In genomic region chr12:121858318-121858661, GRCh38 we compare ENCODE assay signal across 15 cellular contexts. TPM values are rescaled to one million over a fixed set of nuclear protein-coding genes. Genes with fewer than 3 reads are reported as not detected.
A peak's percentile ranks its signal among the peaks of the same experiment; 100 is the strongest.
DNase-seq lines count a peak whose midpoint lies in the region; ATAC-seq and TF ChIP-seq lines count a peak whose summit lies in the region.
"Had no signal": no experiment of that assay in that cellular context is flagged by ENCODE, and none has a peak within 500 bp of the region (broad histone marks: within the 10 kb centered on the region; RNA-seq: fewer than 3 reads in every experiment).

No MANE protein-coding gene starts in this region.

- no peak overlapping the region for H2AFZ ChIP-seq in trophoblast cell (ENCODE audit: insufficient read depth, low read length, poor library complexity)

- no peak overlapping the region for H2BK12ac ChIP-seq in trophoblast cell (ENCODE audit: low read length)

- no peak overlapping the region for H4K12ac ChIP-seq in trophoblast cell (ENCODE audit: low read depth, low read length)

- no CpG with 5 or more reads among the region's 10 CpGs for WGBS in trophoblast cell (ENCODE audit: extremely low coverage, insufficient coverage, insufficient read length)

- TF ChIP-seq CTCF in left ventricle myocardium inferior (IDR thresholded peaks at IDR 0.05; ENCODE audit: borderline replicate concordance) = no peak
- TF ChIP-seq CTCF in uterus (IDR thresholded peaks at IDR 0.05) = no peak

- no peaks in the 10 kb centered on the region for H3K79me2 ChIP-seq in trophoblast cell (ENCODE audit: control insufficient read depth, insufficient read depth, low read length, poor library complexity)

- ATAC-seq in Right ventricle myocardium inferior (no peak), esophagus mucosa (no peak), GM18909 (IDR thresholded peaks at IDR 0.05; ENCODE audit: poor library complexity, unreplicated experiment) (no peak)
- ATAC-seq: naive thymus-derived CD4-positive, alpha-beta T cell had no signal

- H3K9ac ChIP-seq in iPS-15b (ENCODE audit: low read depth, low read length) (peak overlapping the region; percentile 37), trophoblast cell (ENCODE audit: low read length) (no peak overlapping the region)

- intact Hi-C loops in left ventricle myocardium inferior (cut with micrococcal nuclease) = no loop called here
- intact Hi-C loops in Right ventricle myocardium inferior (cut with DNase I) = no loop called here
- intact Hi-C loops in uterus (cut with DNase I; ENCODE audit: low total_unique reads) = no loop called here

- no peak overlapping the region for H3K14ac ChIP-seq in trophoblast cell (ENCODE audit: low read length)

- H3K18ac ChIP-seq in trophoblast cell (ENCODE audit: low read length) = no peak overlapping the region

- H3K27ac ChIP-seq in left ventricle myocardium inferior (replicated peaks) = peak overlapping the region; percentile 89
- H3K27ac ChIP-seq in trophoblast cell (ENCODE audit: low read depth, low read length) = no peak overlapping the region
- peak overlapping the region; percentile 93 to 94 for H3K27ac ChIP-seq in uterus

- DNase-seq in left ventricle myocardium inferior (no peak), Right ventricle myocardium inferior (ENCODE audit: missing footprints) (no peak), trophoblast cell (no peak), uterus (no peak), kidney glomerular epithelial cell (lab: John Stamatoyannopoulos, UW) (no peak)
- DNase-seq: activated B cell treated with CpG ODN at 0.5 μM for 24 hours; activated naive CD8-positive, alpha-beta T cell treated with anti-CD3 and anti-CD28 coated beads, Interleukin-2, amount 10 ng/mL, durations not matched to agents 7 days and 5 days; immature natural killer cell; naive thymus-derived CD4-positive, alpha-beta T cell; NCI-H2227 treated with DMSO at 0.1 percent for 48 hours had no signal

- H4K91ac ChIP-seq in trophoblast cell (ENCODE audit: low read depth, low read length) = no peak overlapping the region

- H3K4me3 ChIP-seq in left ventricle myocardium inferior (no peak overlapping the region), iPS-15b (ENCODE audit: low read depth, low read length) (no peak overlapping the region), trophoblast cell (ENCODE audit: low read depth, low read length) (peak overlapping the region; percentile 28), uterus (no peak overlapping the region)

- H2AK5ac ChIP-seq in trophoblast cell (ENCODE audit: low read length) = no peak overlapping the region

- H3K27me3 ChIP-seq in left ventricle myocardium inferior (ENCODE audit: low read depth) (no peaks in the 10 kb centered on the region), iPS-15b (ENCODE audit: control insufficient read depth, insufficient read depth, low read length) (no peaks in the 10 kb centered on the region), trophoblast cell (ENCODE audit: insufficient read depth, low read length) (no peaks in the 10 kb centered on the region), uterus (no peaks in the 10 kb centered on the region)

- H3K9me3 ChIP-seq in left ventricle myocardium inferior (replicated peaks) = no peaks in the 10 kb centered on the region
- no peaks in the 10 kb centered on the region for H3K9me3 ChIP-seq in iPS-15b (ENCODE audit: control insufficient read depth, insufficient read depth, low read length)
- H3K9me3 ChIP-seq in trophoblast cell (ENCODE audit: insufficient read depth, low read depth, low read length) = no peaks in the 10 kb centered on the region
- no peaks in the 10 kb centered on the region for H3K9me3 ChIP-seq in uterus

- no peak overlapping the region for H3K4me2 ChIP-seq in trophoblast cell (ENCODE audit: low read length)

- H2BK5ac ChIP-seq in trophoblast cell (ENCODE audit: low read depth, low read length, poor library complexity) = no peak overlapping the region

- H3K4me1 ChIP-seq in left ventricle myocardium inferior (peaks cover 20% of the 10 kb centered on the region), iPS-15b (ENCODE audit: control insufficient read depth, insufficient read depth, low read length) (peaks cover 11% of the 10 kb centered on the region), trophoblast cell (ENCODE audit: control insufficient read depth in 1 of 2, insufficient read depth in 2 of 2, low read length in 2 of 2) (peaks cover 18 to 20% of the 10 kb centered on the region in 2 experiments), uterus (peaks cover 15 to 18% of the 10 kb centered on the region in 2 donors)

- no peak overlapping the region for H2BK120ac ChIP-seq in trophoblast cell (ENCODE audit: insufficient read depth, low read length, poor library complexity)

- no peak overlapping the region for H3K23ac ChIP-seq in trophoblast cell (ENCODE audit: low read length)

- H3K36me3 ChIP-seq in left ventricle myocardium inferior (no peaks in the 10 kb centered on the region), iPS-15b (ENCODE audit: control insufficient read depth, insufficient read depth, low read length) (no peaks in the 10 kb centered on the region), trophoblast cell (ENCODE audit: control insufficient read depth in 1 of 2, insufficient read depth in 2 of 2, low read length in 2 of 2) (no peaks in the 10 kb centered on the region), uterus (no peaks in the 10 kb centered on the region)

- H3K79me1 ChIP-seq in trophoblast cell (ENCODE audit: low read length) = peaks cover 5% of the 10 kb centered on the region

- no peak overlapping the region for H4K8ac ChIP-seq in trophoblast cell (ENCODE audit: low read depth, low read length)

- no peak for TF ChIP-seq POLR2A in uterus (IDR thresholded peaks at IDR 0.05)

- no peak overlapping the region for H3K4ac ChIP-seq in trophoblast cell (ENCODE audit: low read depth, low read length)

RNA-seq across cellular contexts. Expression of gene HPD, which starts 0.4 kb away (rescaled TPM):
- 1.3 TPM for total RNA-seq in left ventricle myocardium inferior
- total RNA-seq in Right ventricle myocardium inferior = 2.3 TPM
- polyA plus RNA-seq in trophoblast cell (2013) = 2.5 TPM in 2 replicates
- total RNA-seq in uterus = 1 to 10 TPM in 1 of 4 donors, not detected in 3; 1.9 TPM
- 0.28 TPM for total RNA-seq in esophagus mucosa
- total RNA-seq: activated B cell treated with CpG ODN at 0.5 μM for 24 hours; activated naive CD8-positive, alpha-beta T cell treated with anti-CD3 and anti-CD28 coated beads, Interleukin-2, amount 10 ng/mL, durations not matched to agents 7 days and 5 days; HT-29; naive thymus-derived CD4-positive, alpha-beta T cell; temporal lobe had no signal
- polyA plus RNA-seq: immature natural killer cell; naive thymus-derived CD4-positive, alpha-beta T cell had no signal

RNA-seq across cellular contexts. Expression of gene PSMD9, which starts 30.3 kb away (rescaled TPM):
- 28.1 TPM for total RNA-seq in left ventricle myocardium inferior
- 35.4 TPM for total RNA-seq in Right ventricle myocardium inferior
- 45.6 and 47.7 TPM in 2 replicates for polyA plus RNA-seq in trophoblast cell (2013)
- 100 to 1,000 TPM in 1 of 4 donors, 10 to 100 TPM in 2, 1 to 10 TPM in 1; 2.4 to 312 (median 46.0) TPM for total RNA-seq in uterus
- 48.7 TPM for total RNA-seq in esophagus mucosa

RNA-seq across cellular contexts. Expression of gene SETD1B, which starts 54.5 kb away (rescaled TPM):
- total RNA-seq in left ventricle myocardium inferior (7.9 TPM), Right ventricle myocardium inferior (8.0 TPM), uterus (10 to 100 TPM in 1 of 4 donors, 1 to 10 TPM in 3; 1.3 to 63.6 (median 5.6) TPM), esophagus mucosa (16.3 TPM)
- 19.3 and 19.5 TPM in 2 replicates for polyA plus RNA-seq in trophoblast cell (2013)
